Comparison of ENCODE assay signal across 8 cellular contexts in genomic region chr12:91877461-91878230, GRCh38.
A peak's percentile ranks its signal among the peaks of the same experiment; 100 is the strongest.
DNase-seq lines count a peak whose midpoint lies in the region; ATAC-seq and TF ChIP-seq lines count a peak whose summit lies in the region.

No MANE protein-coding gene starts in this region.

- TF ChIP-seq CTCF in right lobe of liver (IDR thresholded peaks at IDR 0.05), result no peak
- TF ChIP-seq CTCF in stomach (IDR thresholded peaks at IDR 0.05), result no peak

- peak; percentile 61 to 75 (median 70) for ATAC-seq in right lobe of liver
- ATAC-seq in GM18505 (IDR thresholded peaks at IDR 0.05; ENCODE audit: unreplicated experiment), result no peak
- ATAC-seq in HG03045 (IDR thresholded peaks at IDR 0.05; ENCODE audit: unreplicated experiment), result no peak

- H3K27ac ChIP-seq in right lobe of liver, result no peak overlapping the region
- H3K27ac ChIP-seq in stomach, result peak overlapping the region; percentile 61 to 79 (median 69)

- DNase-seq in activated gamma-delta T cell treated with Interleukin-2 at 50 U/mL for 16 hours (peak; percentile 13), activated gamma-delta T cell (lab: John Stamatoyannopoulos, UW) (no peak), right lobe of liver (no peak), stomach (no peak), COR-L47 (lab: John Stamatoyannopoulos, UW) (no peak)
- peak; percentile 41 for DNase-seq in activated CD8-positive, alpha-beta memory T cell treated with anti-CD3 and anti-CD28 coated beads, Interleukin-2, amount 50 U/mL, for 1 hour (ENCODE audit: extremely low read depth)

- intact Hi-C loops in right lobe of liver (cut with DNase I), result no loop called here
- intact Hi-C loops in stomach (cut with DNase I; ENCODE audit: low total_unique reads), result no loop called here

- H3K4me3 ChIP-seq in right lobe of liver (no peak overlapping the region), stomach (no peak overlapping the region)

- H3K9me3 ChIP-seq in right lobe of liver (no peaks in the 10 kb centered on the region), stomach (no peaks in the 10 kb centered on the region)

- TF ChIP-seq POLR2A in right lobe of liver (IDR thresholded peaks at IDR 0.05) (no peak), stomach (IDR thresholded peaks at IDR 0.05) (no peak), GM18505 (IDR thresholded peaks at IDR 0.05; ENCODE audit: borderline replicate concordance, extremely low read depth, insufficient read depth, insufficient read length) (no peak)

- 31% methylated on average over 5 of the region's 5 CpGs for WGBS in right lobe of liver (ENCODE audit: insufficient coverage, low coverage, low lambda C conversion rate, missing lambda C conversion rate)
- WGBS in stomach, 5 donors, result 23 to 55% (median 44%) methylated on average over 5 of the region's 5 CpGs

- no peak for TF ChIP-seq EP300 in stomach (IDR thresholded peaks at IDR 0.05)

- H3K36me3 ChIP-seq in right lobe of liver (no peaks in the 10 kb centered on the region), stomach (no peaks in the 10 kb centered on the region)

- H3K27me3 ChIP-seq in right lobe of liver (no peaks in the 10 kb centered on the region), stomach (no peaks in the 10 kb centered on the region)

- peaks cover 0 to 10% (median 1%) of the 10 kb centered on the region in 4 donors for H3K4me1 ChIP-seq in right lobe of liver
- peaks cover 6 to 22% (median 7%) of the 10 kb centered on the region in 4 donors for H3K4me1 ChIP-seq in stomach

Comparison
In these comparisons a context has a peak if more than half of its experiments do, and no peak if none do; other contexts are left out.
1. DNase-seq: peak in activated gamma-delta T cell treated with Interleukin-2 at 50 U/mL for 16 hours (single experiment) and activated CD8-positive, alpha-beta memory T cell treated with anti-CD3 and anti-CD28 coated beads, Interleukin-2, amount 50 U/mL, for 1 hour (single experiment); none in activated gamma-delta T cell (single experiment), right lobe of liver (0 of 3), stomach (single experiment) and COR-L47 (single experiment).
2. ATAC-seq: peak in right lobe of liver (4 of 4); none in GM18505 (single experiment) and HG03045 (single experiment).
3. H3K27ac ChIP-seq: peak in stomach (5 of 5); none in right lobe of liver (0 of 3).